In genomic region chr14:70333703-70334102, GRCh38 we compare ENCODE assay signal across 9 cellular contexts.
"Had no signal": no experiment of that assay in that cellular context is flagged by ENCODE, and none has a peak within 500 bp of the region (broad histone marks: within the 10 kb centered on the region; RNA-seq: fewer than 3 reads in every experiment).

No MANE protein-coding gene starts in this region.

- H3K27ac Mint-ChIP-seq: GM23338 had no signal

- FAIRE-seq: H1, K562 had no signal

- H3K4me1 ChIP-seq: HAP-1 had no signal

- DNase-seq: H7, IMR-90, Kasumi-1, KG1 had no signal

- H3K4me1 Mint-ChIP-seq: GM23338 had no signal

- H3K9me3 ChIP-seq: HAP-1 had no signal

- H3K4me3 ChIP-seq: GM23338, HAP-1, K562 had no signal

- ATAC-seq: GM23338, HCT116, K562 had no signal

- H3K4me3 Mint-ChIP-seq: GM23338 had no signal
